7 cellular contexts compared by ENCODE assay signal in genomic region chr14:100307215-100308111, GRCh38. TPM values are rescaled to one million over a fixed set of nuclear protein-coding genes. Genes with fewer than 3 reads are reported as not detected.
DNase-seq lines count a peak whose midpoint lies in the region; ATAC-seq and TF ChIP-seq lines count a peak whose summit lies in the region.

No MANE protein-coding gene starts in this region.

- POLR2A ChIA-PET in MCF 10A (lab: Yijun Ruan, JAX), result interaction anchor here (1.1 kb wide), 1 partner anchor 70 kb away, joined by 4 read pairs; no protein-coding TSS in a partner anchor

- ATAC-seq in GM19452 (IDR thresholded peaks at IDR 0.05; ENCODE audit: unreplicated experiment) (peak; percentile 13), upper lobe of left lung (ENCODE audit: low FRiP score in 2 of 2) (peak; percentile 24 to 50)

- no peak for TF ChIP-seq POLR2A in upper lobe of left lung (IDR thresholded peaks at IDR 0.05)

- H4K20me1 ChIP-seq in KMS-11 (ENCODE audit: insufficient read depth), result no peaks in the 10 kb centered on the region

- no peaks in the 10 kb centered on the region for H3K27me3 ChIP-seq in KMS-11 (ENCODE audit: insufficient read depth, low read depth)
- no peaks in the 10 kb centered on the region for H3K27me3 ChIP-seq in liver (ENCODE audit: control insufficient read depth in 4 of 4, insufficient read depth in 4 of 4, low read length in 3 of 4)
- no peaks in the 10 kb centered on the region for H3K27me3 ChIP-seq in upper lobe of left lung

- TF ChIP-seq CTCF in KMS-11 (conservative IDR thresholded peaks at IDR 0.05; ENCODE audit: low read depth, low read length), result no peak
- no peak for TF ChIP-seq CTCF in MCF 10A (IDR thresholded peaks at IDR 0.05; ENCODE audit: unreplicated experiment)
- TF ChIP-seq CTCF in liver (IDR thresholded peaks at IDR 0.05; ENCODE audit: low read depth, low read length, missing input control), result no peak
- TF ChIP-seq CTCF in upper lobe of left lung (IDR thresholded peaks at IDR 0.05), result no peak

- intact Hi-C loops in MCF 10A (cut with micrococcal nuclease), result no loop called here

- H3K27me3 Mint-ChIP-seq in MCF 10A (ENCODE audit: insufficient read depth, unreplicated experiment), result no peaks in the 10 kb centered on the region

- no peak for DNase-seq in MCF 10A (ENCODE audit: unreplicated experiment)
- DNase-seq in upper lobe of left lung, result peak in 1 of 2 donors; percentile 45
- no peak for DNase-seq in GOT3 (lab: John Stamatoyannopoulos, UW)
- DNase-seq in middle frontal gyrus (ENCODE audit: extremely low spot score, low spot score), result no peak

- peak overlapping the region; percentile 81; the same call in 1 of the 2 replicates for H2AFZ ChIP-seq in KMS-11 (ENCODE audit: low read depth)

- TF ChIP-seq EP300 in upper lobe of left lung (IDR thresholded peaks at IDR 0.05), result no peak

- H3K27ac Mint-ChIP-seq in MCF 10A (ENCODE audit: low read depth, unreplicated experiment), result no peak overlapping the region

- peaks cover 5% of the 10 kb centered on the region for H3K36me3 Mint-ChIP-seq in MCF 10A (ENCODE audit: insufficient read depth, unreplicated experiment)

- peak overlapping the region; percentile 25; the same call in 1 of the 2 replicates for H3K9ac ChIP-seq in KMS-11
- peak overlapping the region; percentile 7 to 66 for H3K9ac ChIP-seq in liver (ENCODE audit: low read depth in 1 of 2, low read length in 2 of 2)

- WGBS in liver, result 20% methylated on average over 33 of the region's 33 CpGs
- WGBS in upper lobe of left lung, 2 donors, result 22 to 24% methylated on average over 22 to 32 of the region's 33 CpGs

- no peak overlapping the region for H3K27ac ChIP-seq in KMS-11
- peak overlapping the region; percentile 81 to 82 for H3K27ac ChIP-seq in liver (ENCODE audit: low read depth in 1 of 2, low read length in 2 of 2)
- H3K27ac ChIP-seq in upper lobe of left lung, result peak overlapping the region; percentile 81 to 94 (median 86)

- no TSS peak for BruUV-seq in MCF 10A (replicated peaks; lab: Mats Ljungman, UMichigan)

- H3K9me3 Mint-ChIP-seq in MCF 10A (ENCODE audit: unreplicated experiment), result no peaks in the 10 kb centered on the region

- no peaks in the 10 kb centered on the region for H3K4me1 ChIP-seq in KMS-11 (ENCODE audit: low read depth, poor library complexity, severe bottlenecking)
- peaks cover 7 to 41% (median 32%) of the 10 kb centered on the region in 4 donors for H3K4me1 ChIP-seq in liver (ENCODE audit: control insufficient read depth in 4 of 4, insufficient read depth in 4 of 4, low read length in 3 of 4)
- peaks cover 49 to 77% (median 60%) of the 10 kb centered on the region in 4 donors for H3K4me1 ChIP-seq in upper lobe of left lung

- no peak overlapping the region for H3K4me3 ChIP-seq in KMS-11 (IDR thresholded peaks at IDR 0.05; ENCODE audit: insufficient read depth, low read depth, low read length)
- peak overlapping the region; percentile 43 to 88 (median 82) for H3K4me3 ChIP-seq in liver (ENCODE audit: low read depth in 1 of 3, low read length in 3 of 3)
- peak overlapping the region; percentile 58 to 99 (median 85) for H3K4me3 ChIP-seq in upper lobe of left lung

- no peak for TF ChIP-seq RAD21 in liver (IDR thresholded peaks at IDR 0.05)

- CTCF ChIA-PET in MCF 10A (lab: Yijun Ruan, JAX), result interaction anchor here (0.7 to 1.3 kb wide), 5 partner anchors 10 to 185 kb away, joined by 3 to 5 read pairs (median 4); no protein-coding TSS in a partner anchor

- peak overlapping the region; percentile 87 for H3K4me3 Mint-ChIP-seq in MCF 10A (ENCODE audit: unreplicated experiment)

- H3K36me3 ChIP-seq in KMS-11 (ENCODE audit: insufficient read depth) (no peaks in the 10 kb centered on the region), liver (ENCODE audit: control insufficient read depth in 4 of 4, insufficient read depth in 3 of 4, low read depth in 1 of 4, low read length in 3 of 4) (no peaks in the 10 kb centered on the region), upper lobe of left lung (no peaks in the 10 kb centered on the region)

- H3K4me2 ChIP-seq in KMS-11, result peak overlapping the region; percentile 54

- H3K9me3 ChIP-seq in liver (ENCODE audit: control insufficient read depth in 4 of 4, low read length in 3 of 4) (no peaks in the 10 kb centered on the region), upper lobe of left lung (no peaks in the 10 kb centered on the region)

- no peaks in the 10 kb centered on the region for H3K79me2 ChIP-seq in KMS-11 (ENCODE audit: insufficient read depth, low read depth)

- H3K4me1 Mint-ChIP-seq in MCF 10A (ENCODE audit: insufficient read depth, unreplicated experiment), result peaks cover 31% of the 10 kb centered on the region

TF ChIP-seq in liver, 16 proteins besides CTCF, POLR2A, EP300 and RAD21:
- TF ChIP-seq HNF4A (conservative IDR thresholded peaks at IDR 0.05), result peak; percentile 6 to 9
- TF ChIP-seq REST (IDR thresholded peaks at IDR 0.05), result no peak
- TF ChIP-seq YY1 (IDR thresholded peaks at IDR 0.05), result no peak

RNA-seq across cellular contexts. Expression of gene SLC25A29, which starts 1.2 kb away (rescaled TPM):
- total RNA-seq in MCF 10A (2022) (33.9 and 49.2 TPM in 2 replicates), liver (10 to 100 TPM in 1 of 2 donors, 1 to 10 TPM in 1; 4.4 to 13.9 TPM), upper lobe of left lung (100 to 1,000 TPM in 2 of 6 donors, 10 to 100 TPM in 4; 81.5 to 275 (median 96.6) TPM)
- 10 to 100 TPM in 1 of 2 donors, 1 to 10 TPM in 1; 2.4 to 13.4 TPM for polyA plus RNA-seq in liver

RNA-seq across cellular contexts. Expression of gene SLC25A47, which starts 15.7 kb away (rescaled TPM):
- total RNA-seq in MCF 10A (2022) (not detected in 2 replicates), liver (100 to 1,000 TPM in 1 of 2 donors, 10 to 100 TPM in 1; 23.7 to 454 TPM), upper lobe of left lung (not detected)
- 100 to 1,000 TPM; 128 to 469 TPM for polyA plus RNA-seq in liver

Comparison
In these comparisons a context has a peak if more than half of its experiments do, and no peak if none do; other contexts are left out.
1. RNA of gene SLC25A47, which starts 15.7 kb away (total RNA-seq): 23.7 to 454 TPM in liver; not detected in MCF 10A and not detected in upper lobe of left lung; every median in the first group is over 10 times any median in the second.